ENCODE assay signal across 31 cellular contexts in the genomic region with DNA sequence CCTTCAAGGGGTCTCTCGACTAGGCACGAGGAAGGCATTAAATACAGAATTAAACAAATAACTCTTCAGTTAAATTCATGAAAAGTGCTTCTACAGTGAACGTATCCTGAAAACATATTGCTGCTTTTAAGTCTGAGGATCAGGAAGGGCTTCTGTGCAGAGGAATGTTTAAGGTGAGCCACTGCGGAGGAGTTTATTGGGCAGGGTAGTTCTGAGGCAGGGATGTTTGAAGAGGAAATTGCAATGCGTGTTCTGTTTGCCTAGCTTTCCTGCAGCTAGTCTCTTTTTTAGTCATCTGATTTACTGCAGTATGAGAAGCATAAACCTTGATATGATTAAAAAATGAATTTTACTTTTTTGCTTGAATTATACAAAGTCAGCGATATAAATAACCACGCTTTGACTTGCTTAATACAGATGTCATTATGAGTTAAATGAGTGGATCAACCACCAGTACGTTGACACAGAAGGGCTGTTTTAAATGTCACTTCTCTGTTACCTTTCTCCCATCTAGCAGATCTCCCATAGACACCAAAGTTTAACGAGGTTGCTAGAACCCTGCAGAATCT.
"Had no signal": no experiment of that assay in that cellular context is flagged by ENCODE, and none has a peak within 500 bp of the region (broad histone marks: within the 10 kb centered on the region; RNA-seq: fewer than 3 reads in every experiment).

No MANE protein-coding gene starts in this region.

- H3K4me1 ChIP-seq: adrenal gland, body of pancreas, breast epithelium, SJCRH30 had no signal

- H3K36me3 ChIP-seq: adrenal gland, breast epithelium, SJCRH30 had no signal

- H3K4me3 ChIP-seq: adrenal gland, body of pancreas, breast epithelium, SJCRH30, SK-N-MC had no signal

- H3K27ac ChIP-seq: adrenal gland, body of pancreas, breast epithelium, SJCRH30, SK-N-MC had no signal

- DNase-seq: activated CD4-positive, alpha-beta T cell treated with anti-CD3 and anti-CD28 coated beads for 36 hours; activated CD4-positive, alpha-beta T cell treated with anti-CD3 and anti-CD28 coated beads, Interleukin-2, amount 10 ng/mL, durations not matched to agents 7 days and 5 days; activated CD4-positive, alpha-beta T cell treated with anti-CD3 and anti-CD28 coated beads, Interleukin-2, amount 50 U/mL, for 48 hours; activated CD8-positive, alpha-beta T cell treated with anti-CD3 and anti-CD28 coated beads, Interleukin-2, amount 10 ng/mL, durations not matched to agents 7 days and 5 days; activated gamma-delta T cell treated with Interleukin-2 at 50 U/mL for 16 hours; activated naive CD4-positive, alpha-beta T cell treated with anti-CD3 and anti-CD28 coated beads for 36 hours; activated T-cell treated with anti-CD3 and anti-CD28 coated beads, Interleukin-2, amount 50 U/mL, for 24 hours; adrenal gland; body of pancreas; cerebellar nuclear complex; Kasumi-1; KG1; NCI-H1105; NCI-H1417 treated with DMSO at 0.1 percent for 48 hours; NCI-H187 treated with DMSO at 0.1 percent for 48 hours; NCI-H2081; NCI-H2171 treated with DMSO at 0.1 percent for 48 hours; NCI-H226; NCI-H526; NCI-H748 treated with DMSO at 0.1 percent for 48 hours; NK-92 treated with Interleukin-12 subunit alpha and Interleukin-12 subunit beta, amount 100 ng/mL, for 24 hours; PC-3; SHP77; SJCRH30; T1000 had no signal

- ATAC-seq: activated CD4-positive, alpha-beta T cell treated with anti-CD3 and anti-CD28 coated beads for 36 hours; activated CD4-positive, CD25-positive, alpha-beta regulatory T cell treated with anti-CD3 and anti-CD28 coated beads, Interleukin-2, amount 50 U/mL, for 24 hours; activated CD8-positive, alpha-beta T cell treated with anti-CD3 and anti-CD28 coated beads, Interleukin-2, amount 10 ng/mL, durations not matched to agents 7 days and 5 days; activated naive CD4-positive, alpha-beta T cell treated with anti-CD3 and anti-CD28 coated beads, Interleukin-2, amount 50 U/mL, for 72 hours; body of pancreas; PC-3 had no signal

- H3K9me3 ChIP-seq: adrenal gland, body of pancreas, breast epithelium, SJCRH30 had no signal

- H3K27me3 ChIP-seq: adrenal gland, body of pancreas, breast epithelium had no signal

- FAIRE-seq: astrocyte, RCC 7860 had no signal
